1 cellular context compared by ENCODE assay signal in the genomic region with DNA sequence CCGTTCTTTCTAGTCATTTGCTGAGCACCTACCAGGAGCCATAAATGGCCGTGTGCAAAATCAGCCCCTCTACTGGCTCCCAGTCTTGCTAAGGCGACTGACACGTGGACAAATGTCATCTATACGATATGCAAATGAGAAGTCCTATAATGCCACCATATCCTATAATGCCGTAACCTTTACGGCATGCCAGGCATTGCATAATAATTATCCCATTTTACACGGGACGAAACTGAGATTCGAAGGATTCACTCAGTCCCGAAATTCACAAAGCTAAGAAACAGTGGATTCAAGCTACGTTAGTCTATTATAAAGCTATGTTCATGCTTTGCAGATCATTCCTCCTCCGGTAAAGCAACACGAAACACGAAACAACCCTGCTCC.
TF ChIP-seq lines count a peak whose summit lies in the region.

No MANE protein-coding gene starts in this region.

TF ChIP-seq in A549, 52 proteins besides CTCF, POLR2A, EP300 and RAD21 (continued from another document):
- TF ChIP-seq, protein P1, sequence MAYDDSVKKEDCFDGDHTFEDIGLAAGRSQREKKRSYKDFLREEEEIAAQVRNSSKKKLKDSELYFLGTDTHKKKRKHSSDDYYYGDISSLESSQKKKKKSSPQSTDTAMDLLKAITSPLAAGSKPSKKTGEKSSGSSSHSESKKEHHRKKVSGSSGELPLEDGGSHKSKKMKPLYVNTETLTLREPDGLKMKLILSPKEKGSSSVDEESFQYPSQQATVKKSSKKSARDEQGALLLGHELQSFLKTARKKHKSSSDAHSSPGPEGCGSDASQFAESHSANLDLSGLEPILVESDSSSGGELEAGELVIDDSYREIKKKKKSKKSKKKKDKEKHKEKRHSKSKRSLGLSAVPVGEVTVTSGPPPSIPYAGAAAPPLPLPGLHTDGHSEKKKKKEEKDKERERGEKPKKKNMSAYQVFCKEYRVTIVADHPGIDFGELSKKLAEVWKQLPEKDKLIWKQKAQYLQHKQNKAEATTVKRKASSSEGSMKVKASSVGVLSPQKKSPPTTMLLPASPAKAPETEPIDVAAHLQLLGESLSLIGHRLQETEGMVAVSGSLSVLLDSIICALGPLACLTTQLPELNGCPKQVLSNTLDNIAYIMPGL (CRISPR knock-in tag; IDR thresholded peaks at IDR 0.05; ENCODE audit: borderline replicate concordance) = no peak
- TF ChIP-seq EHMT2 (IDR thresholded peaks at IDR 0.05; ENCODE audit: low read depth) = no peak
